In the genomic region with DNA sequence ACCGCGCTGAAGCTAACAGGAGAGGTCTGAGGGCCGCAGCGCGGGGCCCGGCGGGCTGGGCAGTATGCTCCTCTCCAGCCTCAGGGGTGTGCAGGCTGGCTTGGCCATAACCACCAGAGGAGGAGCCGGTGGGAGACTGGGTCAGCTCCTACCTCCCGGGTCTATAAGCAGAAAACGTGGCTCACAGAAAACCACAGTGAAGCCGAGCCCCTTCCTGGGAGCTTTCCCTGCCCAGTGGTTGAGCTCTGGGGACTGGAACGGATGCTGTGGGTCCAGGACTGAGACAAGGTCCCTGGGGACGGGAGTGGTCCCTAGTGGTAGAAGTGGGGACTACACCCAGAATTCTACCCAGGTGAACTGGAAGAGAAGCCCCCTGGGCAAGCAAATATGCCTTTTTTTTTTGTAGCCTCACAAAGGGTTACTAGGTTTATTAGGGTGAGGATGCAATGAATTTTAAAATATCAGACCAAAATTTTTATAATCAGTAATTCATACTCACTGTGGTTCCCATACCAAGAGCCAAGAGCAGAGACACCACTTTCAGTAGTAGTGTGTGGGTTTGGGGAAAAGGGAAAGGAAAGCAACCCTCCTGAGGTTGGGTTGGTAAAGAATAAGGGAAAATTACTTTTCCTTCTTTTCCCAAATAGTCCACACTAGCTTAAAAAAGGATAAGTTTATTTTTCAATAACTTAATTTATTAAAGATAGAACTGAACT, we compare ENCODE assay signal across 8 cellular contexts.
DNase-seq lines count a peak whose midpoint lies in the region; ATAC-seq, FAIRE-seq and TF ChIP-seq lines count a peak whose summit lies in the region.

No MANE protein-coding gene starts in this region.

- peak; percentile 47 for DNase-seq in GM12865 (ENCODE audit: low read depth)
- peak; percentile 27 for DNase-seq in RCC 7860 (ENCODE audit: low spot score)
- peak; percentile 50 for DNase-seq in activated effector memory CD4-positive, alpha-beta T cell treated with Interleukin-2 at 50 U/mL for 16 hours
- peak; percentile 15 to 93 (median 74) for DNase-seq in head of caudate nucleus
- DNase-seq in stimulated activated CD4-positive, alpha-beta T cell treated with anti-CD3 and anti-CD28 coated beads, Interleukin-15, amount 100 ng/mL, for 1 hour (ENCODE audit: low read depth in 1 of 2, low spot score in 1 of 2) = peak; percentile 11 to 31
- DNase-seq in NCI-H1436 treated with DMSO at 0.1 percent for 48 hours (lab: John Stamatoyannopoulos, UW) = no peak
- DNase-seq in NCI-H1436 (lab: John Stamatoyannopoulos, UW) = no peak

- ATAC-seq in HG02678 (IDR thresholded peaks at IDR 0.05; ENCODE audit: unreplicated experiment) = peak; percentile 88

- no peak overlapping the region for H3K4me3 ChIP-seq in GM12865 (ENCODE audit: low read depth, low read length)

- FAIRE-seq in RCC 7860 (lab: Jason Lieb, UNC) = no peak

- peak; percentile 68 for TF ChIP-seq CTCF in GM12865 (IDR thresholded peaks at IDR 0.05; ENCODE audit: insufficient read depth, low read depth, low read length, missing control alignments)

- intact Hi-C loops in head of caudate nucleus (cut with DNase I) = loop anchor here (2.0 kb wide), 1 partner anchor 67 kb away; a partner anchor contains a TSS

Comparison
In these comparisons a context has a peak if more than half of its experiments do, and no peak if none do; other contexts are left out.
1. DNase-seq: peak in GM12865 (single experiment), RCC 7860 (single experiment), activated effector memory CD4-positive, alpha-beta T cell treated with Interleukin-2 at 50 U/mL for 16 hours (single experiment), head of caudate nucleus (42 of 42) and stimulated activated CD4-positive, alpha-beta T cell treated with anti-CD3 and anti-CD28 coated beads, Interleukin-15, amount 100 ng/mL, for 1 hour (2 of 2); none in NCI-H1436 treated with DMSO at 0.1 percent for 48 hours (single experiment) and NCI-H1436 (single experiment).